27 cellular contexts compared by ENCODE assay signal in the genomic region with DNA sequence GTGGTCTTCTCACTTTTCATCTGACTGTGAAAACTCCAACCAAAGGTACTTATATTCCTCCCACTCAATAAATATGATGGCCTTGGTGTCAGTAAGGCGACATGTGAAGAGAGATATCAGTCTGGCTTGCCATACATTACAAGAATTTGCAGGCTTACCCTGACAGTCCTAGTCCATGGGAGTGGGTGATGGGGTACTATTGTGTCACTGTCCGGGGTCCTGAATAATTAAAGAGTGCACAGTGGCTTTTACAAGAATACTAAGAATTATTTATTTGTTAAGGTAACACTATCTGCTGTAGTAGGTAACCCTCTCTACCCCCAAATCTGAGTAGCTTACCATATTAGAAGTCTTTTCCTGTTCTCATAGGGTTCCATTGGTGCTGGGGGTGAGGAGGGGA. TPM values are rescaled to one million over a fixed set of nuclear protein-coding genes. Genes with fewer than 3 reads are reported as not detected.
DNase-seq lines count a peak whose midpoint lies in the region; ATAC-seq, FAIRE-seq and TF ChIP-seq lines count a peak whose summit lies in the region.
"Had no signal": no experiment of that assay in that cellular context is flagged by ENCODE, and none has a peak within 500 bp of the region (broad histone marks: within the 10 kb centered on the region; RNA-seq: fewer than 3 reads in every experiment).

No MANE protein-coding gene starts in this region.

- BruUV-seq in MCF 10A (replicated peaks; lab: Mats Ljungman, UMichigan) (no TSS peak), K562 (replicated peaks; lab: Mats Ljungman, UMichigan) (no TSS peak)

- no peaks in the 10 kb centered on the region for H3K36me3 Mint-ChIP-seq in MCF 10A (ENCODE audit: insufficient read depth, unreplicated experiment)

- H3K27ac Mint-ChIP-seq in MCF 10A (ENCODE audit: low read depth, unreplicated experiment): no peak overlapping the region

- DNase-seq in MCF 10A (ENCODE audit: unreplicated experiment): peak; percentile 9
- no peak for DNase-seq in breast epithelium (ENCODE audit: low spot score in 2 of 2)
- DNase-seq in K562 (ENCODE audit: extremely low read depth in 1 of 4, low spot score in 3 of 4): no peak
- DNase-seq in adrenal gland: no peak
- DNase-seq in NCI-H2081 treated with DMSO at 0.1 percent for 48 hours (lab: John Stamatoyannopoulos, UW): no peak
- no peak for DNase-seq in MV-4-11 (lab: John Stamatoyannopoulos, UW)
- DNase-seq in activated CD4-positive, CD25-positive, alpha-beta regulatory T cell treated with anti-CD3 and anti-CD28 coated beads, Interleukin-2, amount 50 U/mL, for 72 hours: no peak
- DNase-seq: 8988T, DMS153, DND-41, GOT3, MG63, NCI-H1048, NCI-H1694, NCI-H2029 treated with DMSO at 0.1 percent for 48 hours, NCI-H2227 treated with DMSO at 0.1 percent for 48 hours, NCI-H526 treated with DMSO at 0.1 percent for 48 hours, Peyer's patch, SHP77 treated with DMSO at 0.1 percent for 48 hours had no signal

- TF ChIP-seq POLR2A in breast epithelium (IDR thresholded peaks at IDR 0.05) (no peak), K562 (conservative IDR thresholded peaks at IDR 0.05) (no peak), adrenal gland (IDR thresholded peaks at IDR 0.05) (no peak)

- no peaks in the 10 kb centered on the region for H3K9me3 ChIP-seq in breast epithelium
- H3K9me3 ChIP-seq in OCI-LY3 (ENCODE audit: insufficient read depth, low read length): no peaks in the 10 kb centered on the region
- H3K9me3 ChIP-seq in K562 (replicated peaks; ENCODE audit: control insufficient read depth, insufficient read depth, low read depth, low read length): no peaks in the 10 kb centered on the region
- no peaks in the 10 kb centered on the region for H3K9me3 ChIP-seq in adrenal gland (replicated peaks in 1 of 3)
- H3K9me3 ChIP-seq: HAP-1, MG63, Peyer's patch had no signal

- no peak overlapping the region for H2AFZ ChIP-seq in OCI-LY3 (ENCODE audit: low read depth, low read length)
- no peak overlapping the region for H2AFZ ChIP-seq in K562 (ENCODE audit: low read depth, low read length)

- no peak for TF ChIP-seq EP300 in K562 (IDR thresholded peaks at IDR 0.05; ENCODE audit: low read length)

- H3K9me3 Mint-ChIP-seq in MCF 10A (ENCODE audit: unreplicated experiment): no peaks in the 10 kb centered on the region

- WGBS in K562 (ENCODE audit: insufficient coverage, low coverage, missing lambda C conversion rate): 0% methylated on average over 2 of the region's 2 CpGs
- WGBS in adrenal gland, 4 donors: 77 to 92% (median 85%) methylated on average over 2 of the region's 2 CpGs

- TF ChIP-seq RAD21 in K562 (CRISPR knock-in tag; conservative IDR thresholded peaks at IDR 0.05 in 1 of 2, IDR thresholded peaks at IDR 0.05 in 1 of 2): no peak

- H4K20me1 ChIP-seq in OCI-LY3 (ENCODE audit: insufficient read depth, low read length): no peaks in the 10 kb centered on the region
- no peaks in the 10 kb centered on the region for H4K20me1 ChIP-seq in K562 (replicated peaks; ENCODE audit: control insufficient read depth, insufficient read depth, low read length)

- no peaks in the 10 kb centered on the region for H3K9me1 ChIP-seq in K562 (ENCODE audit: control insufficient read depth, insufficient read depth, low read length)

- intact Hi-C loops in MCF 10A (cut with micrococcal nuclease): no loop called here
- intact Hi-C loops in breast epithelium (cut with DNase I; ENCODE audit: low total_unique reads): no loop called here
- intact Hi-C loops in K562 (cut with micrococcal nuclease): no loop called here
- intact Hi-C loops in adrenal gland (cut with DNase I): no loop called here

- no peak for ATAC-seq in K562

- H3K4me3 ChIP-seq in breast epithelium (no peak overlapping the region), OCI-LY3 (ENCODE audit: low read length) (no peak overlapping the region), K562 (no peak overlapping the region), adrenal gland (no peak overlapping the region)
- H3K4me3 ChIP-seq: HAP-1, MG63, Peyer's patch had no signal

- H3K4me2 ChIP-seq in OCI-LY3 (ENCODE audit: low read length) (peak overlapping the region; percentile 63; the same call in 1 of the 2 replicates), K562 (ENCODE audit: insufficient read depth, low read length) (no peak overlapping the region)

- no peak for FAIRE-seq in K562 (lab: Jason Lieb, UNC)
- FAIRE-seq: GM19239 had no signal

- TF ChIP-seq CTCF in MCF 10A (IDR thresholded peaks at IDR 0.05; ENCODE audit: unreplicated experiment): no peak
- TF ChIP-seq CTCF in breast epithelium (IDR thresholded peaks at IDR 0.05): no peak
- no peak for TF ChIP-seq CTCF in OCI-LY3 (IDR thresholded peaks at IDR 0.05; ENCODE audit: low read depth, low read length)
- TF ChIP-seq CTCF in K562 (IDR thresholded peaks at IDR 0.05 in 2 of 3, conservative IDR thresholded peaks at IDR 0.05 in 1 of 3; ENCODE audit: insufficient read depth in 2 of 3, low read depth in 1 of 3, low read length in 3 of 3): no peak
- no peak for TF ChIP-seq CTCF in adrenal gland (IDR thresholded peaks at IDR 0.05)

- no peaks in the 10 kb centered on the region for H3K4me1 Mint-ChIP-seq in MCF 10A (ENCODE audit: insufficient read depth, unreplicated experiment)

- in situ Hi-C loops in K562 (cut with MboI): no loop called here

- no peaks in the 10 kb centered on the region for H3K79me2 ChIP-seq in OCI-LY3 (ENCODE audit: low read length)
- no peaks in the 10 kb centered on the region for H3K79me2 ChIP-seq in K562 (ENCODE audit: control insufficient read depth, insufficient read depth, low read length)

- H3K27ac ChIP-seq in breast epithelium: no peak overlapping the region
- H3K27ac ChIP-seq in OCI-LY3 (ENCODE audit: low read length): no peak overlapping the region
- no peak overlapping the region for H3K27ac ChIP-seq in K562 (ENCODE audit: extremely low read depth, low read depth, low read length)
- no peak overlapping the region for H3K27ac ChIP-seq in adrenal gland
- H3K27ac ChIP-seq: HL-60, Peyer's patch had no signal

- CTCF ChIA-PET in MCF 10A (lab: Yijun Ruan, JAX) (no interaction called here), K562 (lab: Yijun Ruan, JAX; ENCODE audit: low intra/inter-chr PET ratio) (no interaction called here)

- H3K27me3 Mint-ChIP-seq in MCF 10A (ENCODE audit: insufficient read depth, unreplicated experiment): no peaks in the 10 kb centered on the region

- no peak overlapping the region for H3K4me3 Mint-ChIP-seq in MCF 10A (ENCODE audit: unreplicated experiment)

- H3K9ac ChIP-seq in OCI-LY3 (ENCODE audit: low read length): no peak overlapping the region
- H3K9ac ChIP-seq in K562 (ENCODE audit: insufficient read depth in 1 of 2, low read depth in 2 of 2, low read length in 2 of 2): no peak overlapping the region

- H3K27me3 ChIP-seq in breast epithelium (no peaks in the 10 kb centered on the region), OCI-LY3 (ENCODE audit: low read depth, low read length) (no peaks in the 10 kb centered on the region), K562 (ENCODE audit: control insufficient read depth in 2 of 2, insufficient read depth in 2 of 2, low read length in 2 of 2) (no peaks in the 10 kb centered on the region), adrenal gland (no peaks in the 10 kb centered on the region)
- H3K27me3 ChIP-seq: MG63, Peyer's patch had no signal

- H3K36me3 ChIP-seq in breast epithelium: no peaks in the 10 kb centered on the region
- no peaks in the 10 kb centered on the region for H3K36me3 ChIP-seq in OCI-LY3 (replicated peaks; ENCODE audit: low read depth, low read length)
- no peaks in the 10 kb centered on the region for H3K36me3 ChIP-seq in K562 (ENCODE audit: control insufficient read depth, insufficient read depth, low read length)
- H3K36me3 ChIP-seq in adrenal gland (replicated peaks in 1 of 2): no peaks in the 10 kb centered on the region
- H3K36me3 ChIP-seq: HAP-1, MG63, Peyer's patch had no signal

- H3K4me1 ChIP-seq in breast epithelium (no peaks in the 10 kb centered on the region), OCI-LY3 (ENCODE audit: low read length) (peaks cover 54% of the 10 kb centered on the region), K562 (replicated peaks in 1 of 2; ENCODE audit: control insufficient read depth in 2 of 2, insufficient read depth in 2 of 2, low read length in 2 of 2) (no peaks in the 10 kb centered on the region), adrenal gland (replicated peaks in 1 of 2) (no peaks in the 10 kb centered on the region)
- H3K4me1 ChIP-seq: HAP-1, Peyer's patch had no signal

- POLR2A ChIA-PET in MCF 10A (lab: Yijun Ruan, JAX) (no interaction called here), K562 (lab: Yijun Ruan, JAX) (no interaction called here)

RNA-seq across cellular contexts. Expression of gene IZUMO1R, which starts 23.1 kb away (rescaled TPM):
- total RNA-seq in MCF 10A (2022) (not detected in 2 replicates), breast epithelium (not detected), K562 (2014; rRNA removed) (not detected in 2 replicates), K562 (2014; rRNA removed; fragmentation: Illumina TruSeq; extraction: Trizol) (not detected in 2 replicates), K562 (2015; rRNA removed; fragmentation: Illumina TruSeq; extraction: Trizol) (not detected in 2 replicates), K562 (2021) (not detected in 2 replicates), adrenal gland (under 1 TPM in 1 of 8 donors, not detected in 7; 0.50 TPM)
- total RNA-seq in K562 (2011; cell fraction: chromatin; rRNA removed; ENCODE audit: low replicate concordance): not detected in 2 replicates
- not detected in 2 replicates for total RNA-seq in K562 (2011; cell fraction: nucleolus; rRNA removed)
- total RNA-seq in K562 (2011; cell fraction: nucleoplasm; rRNA removed): not detected in 2 replicates
- polyA plus RNA-seq in K562 (2011; rRNA removed) (not detected in 2 replicates), K562 (2014; fragmentation: Illumina TruSeq; extraction: Trizol) (not detected in 2 replicates), K562 (2014; fragmentation: Nextera tagmentation; extraction: Ambion mirVana) (not detected), K562 (2014; rRNA removed) (not detected in 2 replicates), adrenal gland (not detected)
- not detected in 2 replicates for polyA plus RNA-seq in K562 (2011; cell fraction: cytosol; rRNA removed)
- not detected in 2 replicates for polyA plus RNA-seq in K562 (2011; cell fraction: nucleus; rRNA removed)
- polyA plus RNA-seq in K562 (2012): not detected in 2 replicates
- not detected in 2 replicates for polyA minus RNA-seq in K562 (2011; rRNA and poly(A)+ RNA removed)
- polyA minus RNA-seq in K562 (2011; cell fraction: cytosol; rRNA and poly(A)+ RNA removed): not detected in 2 replicates
- not detected in 2 replicates for polyA minus RNA-seq in K562 (2011; cell fraction: nucleus; rRNA and poly(A)+ RNA removed)
- total RNA-seq: LHCN-M2, NCI-H460, OCI-LY7, Peyer's patch had no signal
- polyA plus RNA-seq: BJ had no signal
